ENCODE assay signal across 33 cellular contexts in genomic region chr7:99971242-99971641, GRCh38. TPM values are rescaled to one million over a fixed set of nuclear protein-coding genes. Genes with fewer than 3 reads are reported as not detected.
"Had no signal": no experiment of that assay in that cellular context is flagged by ENCODE, and none has a peak within 500 bp of the region (broad histone marks: within the 10 kb centered on the region; RNA-seq: fewer than 3 reads in every experiment).

No MANE protein-coding gene starts in this region.

- DNase-seq: naive thymus-derived CD8-positive, alpha-beta T cell; nephron progenitor cell; nucleus accumbens; pancreas; psoas muscle; right cardiac atrium; spleen; stimulated activated CD4-positive, alpha-beta T cell treated with anti-CD3 and anti-CD28 coated beads, Interleukin-12 subunit alpha, Interleukin-12 subunit beta, amount 100 ng/mL, for 4 hours; stimulated activated CD4-positive, alpha-beta T cell treated with anti-CD3 and anti-CD28 coated beads, Interleukin-1b, Interleukin-23, amount 100 ng/mL, for 48 hours; stimulated activated CD4-positive, alpha-beta T cell treated with anti-CD3 and anti-CD28 coated beads, Interleukin-4, amount 100 ng/mL, for 1 hour; stimulated activated CD4-positive, alpha-beta T cell treated with anti-CD3 and anti-CD28 coated beads, Interleukin-4, amount 100 ng/mL, for 4 hours; stimulated activated CD8-positive, alpha-beta memory T cell treated with anti-CD3 and anti-CD28 coated beads, Interleukin-4, amount 100 ng/mL, for 48 hours; stimulated activated naive CD4-positive, alpha-beta T cell; stimulated activated naive CD8-positive, alpha-beta T cell treated with anti-CD3 and anti-CD28 coated beads, Interleukin-15, amount 100 ng/mL, for 72 hours; stimulated activated naive CD8-positive, alpha-beta T cell treated with anti-CD3 and anti-CD28 coated beads, Interleukin-15, Interleukin-2, amounts not matched to agents 100 U/mL and 50 U/mL, for 24 hours; substantia nigra; testis; tibial artery; transverse colon had no signal

- H3K27me3 ChIP-seq: pancreas, testis, transverse colon, vagina had no signal

- H3K4me3 ChIP-seq: pancreas, psoas muscle, skin epidermis, smooth muscle cell, spleen, suprapubic skin, testis, tibial artery, transverse colon, vagina had no signal

- H3K36me3 ChIP-seq: neutrophil, spleen, suprapubic skin, transverse colon, vagina had no signal

- H3K4me1 ChIP-seq: psoas muscle, spleen, suprapubic skin, testis, tibial artery, transverse colon, vagina had no signal

- H3K9me3 ChIP-seq: neutrophil, pancreas, psoas muscle, spleen, suprapubic skin, testis, tibial artery, transverse colon, vagina had no signal

- FAIRE-seq: pancreas, urothelium cell line had no signal

- H3K27ac ChIP-seq: neutrophil, pancreas, psoas muscle, skin epidermis, spleen, suprapubic skin, testis, tibial artery, transverse colon, vagina had no signal

- ATAC-seq: naive thymus-derived CD8-positive, alpha-beta T cell; natural killer cell treated with Interleukin-12 subunit alpha and Interleukin-12 subunit beta and Interleukin-15 and Interleukin-18, amount 100 ng/mL, for 72 hours; pancreas; psoas muscle; right cardiac atrium; sciatic nerve; stimulated activated memory B cell treated with anti-CD40 and anti-IgM and Interleukin-4, amounts not matched to agents 10 μg/mL and 1 μg/mL and 100 μg/mL, for 72 hours; stimulated activated naive CD8-positive, alpha-beta T cell treated with anti-CD3 and anti-CD28 coated beads, Interleukin-15, amount 100 ng/mL, for 72 hours; stimulated activated naive CD8-positive, alpha-beta T cell treated with anti-CD3 and anti-CD28 coated beads, Interleukin-15, Interleukin-2, amounts not matched to agents 100 U/mL and 50 U/mL, for 24 hours had no signal

- H3K4me2 ChIP-seq: smooth muscle cell had no signal

RNA-seq across cellular contexts. Expression of gene AZGP1, which starts 4.6 kb away (rescaled TPM):
- total RNA-seq: naive thymus-derived CD8-positive, alpha-beta T cell; natural killer cell treated with Interleukin-12 subunit alpha and Interleukin-12 subunit beta and Interleukin-15 and Interleukin-18, amount 100 ng/mL, for 72 hours; neural crest cell; osteocyte; renal cortical epithelial cell had no signal
- polyA plus RNA-seq: naive thymus-derived CD8-positive, alpha-beta T cell; smooth muscle cell had no signal

RNA-seq across cellular contexts. Expression of gene GJC3, which starts 41.8 kb away (rescaled TPM):
- total RNA-seq: natural killer cell treated with Interleukin-12 subunit alpha and Interleukin-12 subunit beta and Interleukin-15 and Interleukin-18, amount 100 ng/mL, for 72 hours; osteocyte; posterior vena cava; renal cortical epithelial cell; smooth muscle cell; transverse colon; ureter; vagina had no signal
- polyA plus RNA-seq: smooth muscle cell had no signal

RNA-seq across cellular contexts. Expression of gene TRIM4, which starts 51.9 kb away (rescaled TPM):
- total RNA-seq: smooth muscle cell had no signal
- polyA plus RNA-seq: smooth muscle cell had no signal
